20 cellular contexts compared by ENCODE assay signal in the genomic region with DNA sequence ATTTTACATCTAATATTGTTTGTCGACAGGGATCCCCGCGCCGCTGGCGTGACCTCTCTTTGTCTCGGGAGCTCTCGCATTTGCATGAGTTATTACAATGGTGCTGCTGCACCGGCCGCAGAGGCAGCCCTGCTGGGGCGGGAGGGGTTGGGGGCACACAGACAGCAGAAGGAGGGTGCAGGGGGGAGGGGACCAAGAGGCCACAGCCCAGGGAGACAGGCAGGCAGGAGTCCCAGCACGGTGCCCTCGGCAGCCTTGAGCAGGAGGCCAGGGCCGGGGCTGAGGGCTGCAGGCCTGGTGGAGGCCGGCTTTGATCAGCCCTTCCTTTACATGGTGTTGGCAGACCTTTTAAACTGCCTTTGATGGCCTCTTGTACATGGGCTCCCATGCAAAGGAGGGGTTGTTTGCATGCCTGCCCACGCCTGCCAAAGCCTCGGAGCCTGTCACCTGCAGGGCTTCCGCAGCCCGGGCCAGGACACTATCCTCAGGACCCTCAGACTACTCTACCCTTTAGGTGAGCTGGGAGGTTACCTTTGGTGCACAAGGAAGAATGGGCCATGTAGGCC.
"Had no signal": no experiment of that assay in that cellular context is flagged by ENCODE, and none has a peak within 500 bp of the region (broad histone marks: within the 10 kb centered on the region; RNA-seq: fewer than 3 reads in every experiment).

No MANE protein-coding gene starts in this region.

- DNase-seq: activated CD4-positive, alpha-beta memory T cell treated with anti-CD3 and anti-CD28 coated beads, Interleukin-2, amount 10 ng/mL, durations not matched to agents 7 days and 5 days; activated CD4-positive, alpha-beta T cell treated with anti-CD3 and anti-CD28 coated beads, Interleukin-2, amount 10 ng/mL, durations not matched to agents 7 days and 5 days; activated CD4-positive, CD25-positive, alpha-beta regulatory T cell treated with anti-CD3 and anti-CD28 coated beads, Interleukin-2, amount 50 U/mL, for 72 hours; activated CD8-positive, alpha-beta memory T cell treated with anti-CD3 and anti-CD28 coated beads, Interleukin-2, amount 50 U/mL, for 48 hours; activated gamma-delta T cell; activated naive CD4-positive, alpha-beta T cell treated with anti-CD3 and anti-CD28 coated beads, Interleukin-2, amount 10 ng/mL, durations not matched to agents 7 days and 5 days; activated naive CD8-positive, alpha-beta T cell treated with anti-CD3 and anti-CD28 coated beads, Interleukin-2, amount 10 ng/mL, durations not matched to agents 7 days and 5 days; activated T-cell treated with anti-CD3 and anti-CD28 coated beads, Interleukin-2, amount 50 U/mL, for 24 hours; amniotic stem cell; brain microvascular endothelial cell; cortex of kidney; effector memory CD8-positive, alpha-beta T cell; heart left ventricle; islet precursor cell; left ventricle myocardium inferior; right cardiac atrium; spleen; stimulated activated naive CD4-positive, alpha-beta T cell had no signal

- ATAC-seq: effector memory CD8-positive, alpha-beta T cell; heart left ventricle; right cardiac atrium had no signal

- H3K36me3 ChIP-seq: brain microvascular endothelial cell, spleen had no signal

- H3K9me3 ChIP-seq: heart left ventricle, left ventricle myocardium inferior, spleen, tibial nerve had no signal

- H3K4me3 ChIP-seq: heart left ventricle, left ventricle myocardium inferior, spleen, tibial nerve had no signal

- H3K27ac ChIP-seq: brain microvascular endothelial cell, heart left ventricle, left ventricle myocardium inferior, spleen, tibial nerve, VCaP had no signal

- H3K36me3 Mint-ChIP-seq: activated naive CD4-positive, alpha-beta T cell treated with anti-CD3 and anti-CD28 coated beads, Interleukin-2, amount 10 ng/mL, durations not matched to agents 7 days and 5 days; activated naive CD8-positive, alpha-beta T cell treated with anti-CD3 and anti-CD28 coated beads, Interleukin-2, amount 10 ng/mL, durations not matched to agents 7 days and 5 days had no signal

- H3K9me3 Mint-ChIP-seq: activated CD4-positive, alpha-beta memory T cell treated with anti-CD3 and anti-CD28 coated beads, Interleukin-2, amount 10 ng/mL, durations not matched to agents 7 days and 5 days; activated CD4-positive, alpha-beta T cell treated with anti-CD3 and anti-CD28 coated beads, Interleukin-2, amount 10 ng/mL, durations not matched to agents 7 days and 5 days; activated naive CD4-positive, alpha-beta T cell treated with anti-CD3 and anti-CD28 coated beads, Interleukin-2, amount 10 ng/mL, durations not matched to agents 7 days and 5 days; activated naive CD8-positive, alpha-beta T cell treated with anti-CD3 and anti-CD28 coated beads, Interleukin-2, amount 10 ng/mL, durations not matched to agents 7 days and 5 days; activated T-cell treated with anti-CD3 and anti-CD28 coated beads, Interleukin-2, amount 50 U/mL, for 24 hours; effector memory CD8-positive, alpha-beta T cell had no signal

- H3K4me1 Mint-ChIP-seq: activated CD4-positive, alpha-beta memory T cell treated with anti-CD3 and anti-CD28 coated beads, Interleukin-2, amount 10 ng/mL, durations not matched to agents 7 days and 5 days; activated naive CD4-positive, alpha-beta T cell treated with anti-CD3 and anti-CD28 coated beads, Interleukin-2, amount 10 ng/mL, durations not matched to agents 7 days and 5 days had no signal

- H3K4me3 Mint-ChIP-seq: activated CD4-positive, alpha-beta memory T cell treated with anti-CD3 and anti-CD28 coated beads, Interleukin-2, amount 10 ng/mL, durations not matched to agents 7 days and 5 days; activated CD4-positive, alpha-beta T cell treated with anti-CD3 and anti-CD28 coated beads, Interleukin-2, amount 10 ng/mL, durations not matched to agents 7 days and 5 days; activated naive CD4-positive, alpha-beta T cell treated with anti-CD3 and anti-CD28 coated beads, Interleukin-2, amount 10 ng/mL, durations not matched to agents 7 days and 5 days; activated naive CD8-positive, alpha-beta T cell treated with anti-CD3 and anti-CD28 coated beads, Interleukin-2, amount 10 ng/mL, durations not matched to agents 7 days and 5 days; activated T-cell treated with anti-CD3 and anti-CD28 coated beads, Interleukin-2, amount 50 U/mL, for 24 hours; effector memory CD8-positive, alpha-beta T cell had no signal

- H3K27ac Mint-ChIP-seq: activated CD4-positive, alpha-beta memory T cell treated with anti-CD3 and anti-CD28 coated beads, Interleukin-2, amount 10 ng/mL, durations not matched to agents 7 days and 5 days; activated CD4-positive, alpha-beta T cell treated with anti-CD3 and anti-CD28 coated beads, Interleukin-2, amount 10 ng/mL, durations not matched to agents 7 days and 5 days; activated naive CD4-positive, alpha-beta T cell treated with anti-CD3 and anti-CD28 coated beads, Interleukin-2, amount 10 ng/mL, durations not matched to agents 7 days and 5 days; activated naive CD8-positive, alpha-beta T cell treated with anti-CD3 and anti-CD28 coated beads, Interleukin-2, amount 10 ng/mL, durations not matched to agents 7 days and 5 days; activated T-cell treated with anti-CD3 and anti-CD28 coated beads, Interleukin-2, amount 50 U/mL, for 24 hours; effector memory CD8-positive, alpha-beta T cell had no signal

- H3K27me3 Mint-ChIP-seq: activated CD4-positive, alpha-beta memory T cell treated with anti-CD3 and anti-CD28 coated beads, Interleukin-2, amount 10 ng/mL, durations not matched to agents 7 days and 5 days; activated CD4-positive, alpha-beta T cell treated with anti-CD3 and anti-CD28 coated beads, Interleukin-2, amount 10 ng/mL, durations not matched to agents 7 days and 5 days; activated naive CD4-positive, alpha-beta T cell treated with anti-CD3 and anti-CD28 coated beads, Interleukin-2, amount 10 ng/mL, durations not matched to agents 7 days and 5 days; activated naive CD8-positive, alpha-beta T cell treated with anti-CD3 and anti-CD28 coated beads, Interleukin-2, amount 10 ng/mL, durations not matched to agents 7 days and 5 days; activated T-cell treated with anti-CD3 and anti-CD28 coated beads, Interleukin-2, amount 50 U/mL, for 24 hours had no signal

- H3K27me3 ChIP-seq: brain microvascular endothelial cell, heart left ventricle, tibial nerve had no signal
